8 cellular contexts compared by ENCODE assay signal in the genomic region with DNA sequence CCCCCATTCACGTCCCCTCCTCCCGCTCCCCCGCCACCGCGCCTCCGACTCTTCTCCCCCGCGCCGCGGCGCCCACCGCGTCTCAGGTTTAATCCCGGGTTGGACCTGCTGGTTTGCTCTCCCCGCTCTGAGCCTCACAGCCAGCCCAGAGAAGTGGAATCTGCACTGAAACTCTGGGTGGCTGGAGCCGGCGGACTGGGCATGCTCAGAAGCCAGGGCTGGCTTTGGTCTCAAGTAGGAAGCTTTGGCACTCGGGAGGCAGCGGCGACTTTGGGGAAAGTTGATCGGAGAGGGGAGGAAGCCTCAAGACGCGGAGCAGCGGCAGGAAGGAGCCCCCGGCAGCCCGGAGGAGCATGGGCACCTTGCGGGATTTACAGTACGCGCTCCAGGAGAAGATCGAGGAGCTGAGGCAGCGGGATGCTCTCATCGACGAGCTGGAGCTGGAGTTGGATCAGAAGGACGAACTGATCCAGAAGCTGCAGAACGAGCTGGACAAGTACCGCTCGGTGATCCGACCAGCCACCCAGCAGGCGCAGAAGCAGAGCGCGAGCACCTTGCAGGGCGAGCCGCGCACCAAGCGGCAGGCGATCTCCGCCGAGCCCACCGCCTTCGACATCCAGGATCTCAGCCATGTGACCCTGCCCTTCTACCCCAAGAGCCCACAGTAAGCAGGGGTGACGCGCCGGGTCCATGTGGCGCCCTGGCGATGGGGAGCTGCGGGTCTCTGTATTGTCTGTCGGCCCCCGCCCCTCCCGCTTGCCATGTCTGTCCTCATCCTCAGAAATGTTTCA. TPM values are rescaled to one million over a fixed set of nuclear protein-coding genes. Genes with fewer than 3 reads are reported as not detected.
A peak's percentile ranks its signal among the peaks of the same experiment; 100 is the strongest.
DNase-seq lines count a peak whose midpoint lies in the region; ATAC-seq and TF ChIP-seq lines count a peak whose summit lies in the region.

TSS of gene PRKG1 (plus strand) at position 250 of the 791 bp plus-strand sequence.

- H3K4me1 Mint-ChIP-seq in stimulated activated memory B cell treated with anti-CD40 and anti-IgM and Interleukin-4, amounts not matched to agents 10 μg/mL and 1 μg/mL and 100 μg/mL, for 72 hours, result peaks cover 14% of the 10 kb centered on the region

- POLR2A ChIA-PET in BJ (lab: Charles Lee), result no interaction called here

- peak within 1 kb of the TSS; percentile 51 for H3K4me3 ChIP-seq in BJ (ENCODE audit: low read depth, low read length)
- peak within 1 kb of the TSS; percentile 74 for H3K4me3 ChIP-seq in ectodermal cell (ENCODE audit: insufficient read depth, low read depth, low read length)
- peak within 1 kb of the TSS; percentile 43 to 55 for H3K4me3 ChIP-seq in left lung

- no peaks in the 10 kb centered on the region for H3K36me3 ChIP-seq in BJ (ENCODE audit: control insufficient read depth, insufficient read depth, low read length)
- no peaks in the 10 kb centered on the region for H3K36me3 ChIP-seq in ectodermal cell (ENCODE audit: control insufficient read depth, insufficient read depth, low read length)
- no peaks in the 10 kb centered on the region for H3K36me3 ChIP-seq in left lung

- CTCF ChIA-PET in BJ (lab: Yijun Ruan, JAX), result interaction anchor here (0.7 to 2.1 kb wide), 5 partner anchors 9 to 888 kb away, joined by 3 to 15 read pairs (median 3); no protein-coding TSS in a partner anchor

- H3K27ac ChIP-seq in ectodermal cell (ENCODE audit: insufficient read depth, low read depth, low read length, poor library complexity, severe bottlenecking), result peak within 1 kb of the TSS; percentile 68
- peak within 1 kb of the TSS; percentile 39 to 86 for H3K27ac ChIP-seq in left lung

- TF ChIP-seq CTCF in BJ (IDR thresholded peaks at IDR 0.05; ENCODE audit: insufficient read depth, low read depth, low read length) (no peak), left lung (IDR thresholded peaks at IDR 0.05) (no peak)

- H3K9me3 Mint-ChIP-seq in stimulated activated memory B cell treated with anti-CD40 and anti-IgM and Interleukin-4, amounts not matched to agents 10 μg/mL and 1 μg/mL and 100 μg/mL, for 72 hours, result no peaks in the 10 kb centered on the region

- no peaks in the 10 kb centered on the region for H3K9me3 ChIP-seq in ectodermal cell (ENCODE audit: control insufficient read depth, low read length)
- H3K9me3 ChIP-seq in left lung, result no peaks in the 10 kb centered on the region

- peaks cover 2% of the 10 kb centered on the region for H3K4me1 ChIP-seq in ectodermal cell (ENCODE audit: control insufficient read depth, insufficient read depth, low read length)
- no peaks in the 10 kb centered on the region for H3K4me1 ChIP-seq in left lung

- intact Hi-C loops in left lung (cut with DNase I), result no loop called here

- H3K27me3 Mint-ChIP-seq in stimulated activated memory B cell treated with anti-CD40 and anti-IgM and Interleukin-4, amounts not matched to agents 10 μg/mL and 1 μg/mL and 100 μg/mL, for 72 hours, result peaks cover 32% of the 10 kb centered on the region

- peak; percentile 39 for DNase-seq in BJ (ENCODE audit: low read depth)
- peak; percentile 91 for DNase-seq in HCEC 1CT
- DNase-seq in left lung, result peak; percentile 70 to 89
- DNase-seq in NCI-H2196 (lab: John Stamatoyannopoulos, UW; ENCODE audit: unreplicated experiment), result no peak

- no peak within 1 kb of the TSS for H3K27ac Mint-ChIP-seq in stimulated activated memory B cell treated with anti-CD40 and anti-IgM and Interleukin-4, amounts not matched to agents 10 μg/mL and 1 μg/mL and 100 μg/mL, for 72 hours

- H3K36me3 Mint-ChIP-seq in stimulated activated memory B cell treated with anti-CD40 and anti-IgM and Interleukin-4, amounts not matched to agents 10 μg/mL and 1 μg/mL and 100 μg/mL, for 72 hours, result no peaks in the 10 kb centered on the region

- peak; percentile 94 for ATAC-seq in SK-N-SH treated with all-trans-retinoic acid at 6 μM for 48 hours
- ATAC-seq in left lung, result peak; percentile 95
- ATAC-seq in stimulated activated memory B cell treated with anti-CD40 and anti-IgM and Interleukin-4, amounts not matched to agents 10 μg/mL and 1 μg/mL and 100 μg/mL, for 72 hours, result peak; percentile 29
- no peak for ATAC-seq in HG03095 (IDR thresholded peaks at IDR 0.05; ENCODE audit: unreplicated experiment)

- H3K4me3 Mint-ChIP-seq in stimulated activated memory B cell treated with anti-CD40 and anti-IgM and Interleukin-4, amounts not matched to agents 10 μg/mL and 1 μg/mL and 100 μg/mL, for 72 hours, result peak within 1 kb of the TSS; percentile 53

- H3K27me3 ChIP-seq in BJ (ENCODE audit: control insufficient read depth, insufficient read depth, low read length) (no peaks in the 10 kb centered on the region), ectodermal cell (ENCODE audit: control insufficient read depth, insufficient read depth, low read length, poor library complexity, severe bottlenecking) (peaks cover 19% of the 10 kb centered on the region), left lung (peaks cover 0 to 46% of the 10 kb centered on the region in 2 donors)

- WGBS in ectodermal cell, 2 experiments, result 0% methylated on average over 59 of the region's 59 CpGs

TF ChIP-seq in SK-N-SH treated with all-trans-retinoic acid at 6 μM for 48 hours, 23 proteins besides CTCF, POLR2A, EP300 and RAD21 (continues in another document):
- TF ChIP-seq OSR1 (CRISPR knock-in tag; IDR thresholded peaks at IDR 0.05) (no peak), ZNF8 (CRISPR knock-in tag; IDR thresholded peaks at IDR 0.05) (no peak), TOX (CRISPR knock-in tag; IDR thresholded peaks at IDR 0.05; ENCODE audit: borderline replicate concordance) (no peak), ESRRG (CRISPR knock-in tag; IDR thresholded peaks at IDR 0.05) (no peak), PPARA (CRISPR knock-in tag; IDR thresholded peaks at IDR 0.05; ENCODE audit: borderline replicate concordance) (no peak), CREB5 (CRISPR knock-in tag; IDR thresholded peaks at IDR 0.05; ENCODE audit: low read depth) (no peak), ZNF70 (CRISPR knock-in tag; IDR thresholded peaks at IDR 0.05) (no peak), ZNF565 (CRISPR knock-in tag; conservative IDR thresholded peaks at IDR 0.05; ENCODE audit: low read depth) (no peak), ZC3H10 (CRISPR knock-in tag; IDR thresholded peaks at IDR 0.05) (no peak), ZFP30 (CRISPR knock-in tag; IDR thresholded peaks at IDR 0.05) (no peak), PATZ1 (CRISPR knock-in tag; IDR thresholded peaks at IDR 0.05; ENCODE audit: borderline replicate concordance) (no peak), ARNTL (CRISPR knock-in tag; IDR thresholded peaks at IDR 0.05; ENCODE audit: borderline replicate concordance, low read depth) (no peak), GLIS3 (CRISPR knock-in tag; IDR thresholded peaks at IDR 0.05) (no peak), RARB (CRISPR knock-in tag; IDR thresholded peaks at IDR 0.05) (no peak), CSDC2 (CRISPR knock-in tag; IDR thresholded peaks at IDR 0.05) (no peak), ZFP3 (CRISPR knock-in tag; IDR thresholded peaks at IDR 0.05) (no peak), ISL1 (CRISPR knock-in tag; IDR thresholded peaks at IDR 0.05) (no peak)

RNA-seq across cellular contexts. Expression of gene PRKG1, which starts in this region (rescaled TPM):
- polyA plus RNA-seq in BJ (2011; rRNA removed), result 9.7 and 11.6 TPM in 2 replicates
- 35.0 and 35.9 TPM in 2 replicates for polyA minus RNA-seq in BJ (2011; rRNA and poly(A)+ RNA removed)
- polyA plus RNA-seq in ectodermal cell (2013, experiment 1 of 4), result 13.2 TPM
- polyA plus RNA-seq in ectodermal cell (2013, experiment 2 of 4), result 16.0 TPM
- polyA plus RNA-seq in ectodermal cell (2013, experiment 3 of 4), result 10.2 TPM
- 11.6 TPM for polyA plus RNA-seq in ectodermal cell (2013, experiment 4 of 4)
- 10 to 100 TPM; 22.9 to 29.0 TPM for total RNA-seq in left lung
